27 cellular contexts compared by ENCODE assay signal in genomic region chrX:30144221-30144620, GRCh38.
"Had no signal": no experiment of that assay in that cellular context is flagged by ENCODE, and none has a peak within 500 bp of the region (broad histone marks: within the 10 kb centered on the region; RNA-seq: fewer than 3 reads in every experiment).

No MANE protein-coding gene starts in this region.

- H3K9me3 ChIP-seq: colonic mucosa, esophagus muscularis mucosa, esophagus squamous epithelium, gastrocnemius medialis, gastroesophageal sphincter, heart left ventricle, heart right ventricle had no signal

- FAIRE-seq: endometrium, frontal cortex had no signal

- H3K79me2 ChIP-seq: hepatocyte had no signal

- H3K4me2 ChIP-seq: hepatocyte had no signal

- DNase-seq: colonic mucosa; cortex of kidney; dermis blood vessel endothelial cell; dorsolateral prefrontal cortex; effector CD4-positive, alpha-beta T cell; effector CD8-positive, alpha-beta T cell; effector memory CD4-positive, alpha-beta T cell; effector memory CD8-positive, alpha-beta T cell; endodermal cell; erythroblast; esophagus squamous epithelium; foreskin fibroblast; foreskin keratinocyte; foreskin melanocyte; gastrocnemius medialis; glutamatergic neuron; head of caudate nucleus; heart left ventricle; heart right ventricle had no signal

- H3K36me3 ChIP-seq: colonic mucosa, esophagus muscularis mucosa, esophagus squamous epithelium, gastrocnemius medialis, gastroesophageal sphincter, heart left ventricle, heart right ventricle had no signal

- H2AFZ ChIP-seq: hepatocyte had no signal

- ATAC-seq: effector memory CD8-positive, alpha-beta T cell; esophagus mucosa; foreskin keratinocyte; gastrocnemius medialis; gastroesophageal sphincter; heart left ventricle; heart right ventricle had no signal

- H3K27me3 ChIP-seq: colonic mucosa, esophagus muscularis mucosa, esophagus squamous epithelium, foreskin keratinocyte, gastrocnemius medialis, gastroesophageal sphincter, heart left ventricle, heart right ventricle, hepatocyte had no signal

- H3K27ac ChIP-seq: colonic mucosa, coronary artery, dorsolateral prefrontal cortex, epithelial cell of prostate, esophagus muscularis mucosa, esophagus squamous epithelium, foreskin keratinocyte, gastrocnemius medialis, gastroesophageal sphincter, heart left ventricle, heart right ventricle, hepatocyte had no signal

- H3K4me3 ChIP-seq: colonic mucosa, coronary artery, dorsolateral prefrontal cortex, esophagus muscularis mucosa, esophagus squamous epithelium, gastrocnemius medialis, gastroesophageal sphincter, heart left ventricle, heart right ventricle, hepatocyte had no signal

- H3K4me1 ChIP-seq: colonic mucosa, esophagus muscularis mucosa, esophagus squamous epithelium, foreskin keratinocyte, gastrocnemius medialis, gastroesophageal sphincter, heart left ventricle, heart right ventricle had no signal
